In the genomic region with DNA sequence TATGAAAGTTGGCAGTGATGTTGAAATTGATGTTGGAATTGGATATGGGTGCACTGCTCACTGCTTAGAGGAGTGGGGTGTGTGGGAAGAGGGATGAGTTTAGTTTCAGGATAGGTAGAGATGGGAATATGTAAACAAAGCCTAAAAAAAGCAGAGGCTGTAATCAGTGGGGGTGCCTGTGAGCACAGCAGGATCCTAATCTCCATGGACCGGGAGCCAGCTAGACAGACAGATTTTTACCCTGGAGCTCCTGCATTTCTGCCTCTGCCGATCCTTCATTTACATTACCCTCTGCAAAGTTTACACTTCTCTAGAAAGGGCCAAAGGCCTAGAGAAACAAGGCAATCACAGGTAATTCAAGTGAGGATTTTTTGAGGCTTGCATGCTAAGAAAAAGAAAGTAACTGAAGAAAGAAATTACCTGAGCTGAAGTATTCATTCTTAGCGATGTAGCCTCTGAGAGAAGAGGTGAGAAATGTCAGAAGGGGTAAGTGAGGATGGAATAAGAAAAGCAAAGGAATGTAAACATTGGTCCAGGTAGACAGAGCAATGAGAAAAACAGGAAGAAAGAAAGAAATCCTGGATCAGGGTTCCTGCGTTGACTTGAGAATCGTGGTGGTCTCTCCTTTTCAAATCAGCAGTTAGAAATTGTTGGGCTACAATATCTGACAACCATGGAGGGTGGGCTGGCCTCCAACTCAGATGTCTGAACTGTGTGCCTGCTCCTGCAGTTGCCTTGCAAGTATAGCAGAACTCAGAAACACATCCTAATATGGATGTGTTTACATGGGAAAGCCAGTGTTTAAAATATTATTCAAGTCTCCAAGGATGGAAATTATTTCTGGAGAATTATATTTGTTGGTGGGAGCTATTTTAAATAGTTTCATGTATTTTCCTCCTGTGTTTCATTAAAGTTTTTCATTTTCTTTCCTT, we compare ENCODE assay signal across 13 cellular contexts.
DNase-seq lines count a peak whose midpoint lies in the region; ATAC-seq and TF ChIP-seq lines count a peak whose summit lies in the region.
"Had no signal": no experiment of that assay in that cellular context is flagged by ENCODE, and none has a peak within 500 bp of the region (broad histone marks: within the 10 kb centered on the region; RNA-seq: fewer than 3 reads in every experiment).

No MANE protein-coding gene starts in this region.

- DNase-seq in activated CD8-positive, alpha-beta T cell treated with anti-CD3 and anti-CD28 coated beads, Interleukin-2, amount 10 ng/mL, durations not matched to agents 7 days and 5 days: no peak
- no peak for DNase-seq in activated CD8-positive, alpha-beta T cell treated with anti-CD3 and anti-CD28 coated beads for 36 hours
- DNase-seq in mesenchymal stem cell (no peak), thyroid gland (no peak), NCI-H446 treated with DMSO at 0.1 percent for 48 hours (lab: John Stamatoyannopoulos, UW) (no peak), SW 1271 (lab: John Stamatoyannopoulos, UW) (no peak), foreskin fibroblast (no peak)
- DNase-seq: activated CD4-positive, CD25-positive, alpha-beta regulatory T cell; cortex of kidney; EL; NCI-H1436 treated with DMSO at 0.1 percent for 48 hours; RPMI8226 had no signal

- H2BK5ac ChIP-seq in mesenchymal stem cell (ENCODE audit: low read depth, low read length, poor library complexity, severe bottlenecking): no peak overlapping the region

- H2BK15ac ChIP-seq in mesenchymal stem cell (ENCODE audit: low read depth, poor library complexity, severe bottlenecking): no peak overlapping the region

- H3K9me3 ChIP-seq in mesenchymal stem cell (ENCODE audit: control insufficient read depth, low read length): no peaks in the 10 kb centered on the region
- no peaks in the 10 kb centered on the region for H3K9me3 ChIP-seq in thyroid gland

- peaks cover 32 to 54% of the 10 kb centered on the region in 2 experiments for H3K36me3 ChIP-seq in mesenchymal stem cell (ENCODE audit: control insufficient read depth in 1 of 2, insufficient read depth in 2 of 2, low read depth in 1 of 2, low read length in 2 of 2)
- no peaks in the 10 kb centered on the region for H3K36me3 ChIP-seq in thyroid gland

- no peak overlapping the region for H3K23ac ChIP-seq in mesenchymal stem cell (ENCODE audit: low read length in 2 of 2)

- H3K4me2 ChIP-seq in mesenchymal stem cell (ENCODE audit: low read length, poor library complexity, severe bottlenecking): no peak overlapping the region

- H3K27ac ChIP-seq in angular gyrus (ENCODE audit: low read depth, low read length): peak overlapping the region; percentile 33
- no peak overlapping the region for H3K27ac ChIP-seq in mesenchymal stem cell (ENCODE audit: low read length, poor library complexity, severe bottlenecking)
- peak overlapping the region in 2 of 3 donors; percentile 48 to 49 for H3K27ac ChIP-seq in thyroid gland

- H3K4ac ChIP-seq in mesenchymal stem cell (ENCODE audit: low read depth in 1 of 2, low read length in 2 of 2): no peak overlapping the region

- peaks cover 3% of the 10 kb centered on the region for H3K79me1 ChIP-seq in mesenchymal stem cell (replicated peaks; ENCODE audit: low read length, poor library complexity, severe bottlenecking)

- H2AK5ac ChIP-seq in mesenchymal stem cell (ENCODE audit: low read length, severe bottlenecking): no peak overlapping the region

- no peak overlapping the region for H3K4me3 Mint-ChIP-seq in activated CD8-positive, alpha-beta T cell treated with anti-CD3 and anti-CD28 coated beads, Interleukin-2, amount 10 ng/mL, durations not matched to agents 7 days and 5 days
- H3K4me3 Mint-ChIP-seq in activated CD8-positive, alpha-beta T cell treated with anti-CD3 and anti-CD28 coated beads for 36 hours: no peak overlapping the region

- 47% methylated on average over 4 of the region's 5 CpGs for WGBS in mesenchymal stem cell
- WGBS in thyroid gland, 2 donors: 78 to 79% methylated on average over 5 of the region's 5 CpGs

- TF ChIP-seq CTCF in activated CD8-positive, alpha-beta T cell treated with anti-CD3 and anti-CD28 coated beads for 36 hours (IDR thresholded peaks at IDR 0.05): no peak
- TF ChIP-seq CTCF in thyroid gland (IDR thresholded peaks at IDR 0.05) (no peak), foreskin fibroblast (IDR thresholded peaks at IDR 0.05; ENCODE audit: low read depth, low read length) (no peak)

- H3K9me3 Mint-ChIP-seq in activated CD8-positive, alpha-beta T cell treated with anti-CD3 and anti-CD28 coated beads, Interleukin-2, amount 10 ng/mL, durations not matched to agents 7 days and 5 days (ENCODE audit: insufficient read depth): no peaks in the 10 kb centered on the region
- H3K9me3 Mint-ChIP-seq in activated CD8-positive, alpha-beta T cell treated with anti-CD3 and anti-CD28 coated beads for 36 hours: no peaks in the 10 kb centered on the region

- no peak overlapping the region for H3K18ac ChIP-seq in mesenchymal stem cell (ENCODE audit: low read depth in 1 of 2, low read length in 2 of 2)

- peak overlapping the region; percentile 2 for H3K27ac Mint-ChIP-seq in activated CD8-positive, alpha-beta T cell treated with anti-CD3 and anti-CD28 coated beads, Interleukin-2, amount 10 ng/mL, durations not matched to agents 7 days and 5 days
- no peak overlapping the region for H3K27ac Mint-ChIP-seq in activated CD8-positive, alpha-beta T cell treated with anti-CD3 and anti-CD28 coated beads for 36 hours

- no peak overlapping the region for H3K14ac ChIP-seq in mesenchymal stem cell (ENCODE audit: low read length in 2 of 2)

- no peak overlapping the region for H4K8ac ChIP-seq in mesenchymal stem cell (ENCODE audit: low read length)

- peaks cover 23% of the 10 kb centered on the region for H3K4me1 Mint-ChIP-seq in activated CD8-positive, alpha-beta T cell treated with anti-CD3 and anti-CD28 coated beads, Interleukin-2, amount 10 ng/mL, durations not matched to agents 7 days and 5 days (ENCODE audit: low read depth)
- H3K4me1 Mint-ChIP-seq in activated CD8-positive, alpha-beta T cell treated with anti-CD3 and anti-CD28 coated beads for 36 hours (ENCODE audit: low read depth): peaks cover 16% of the 10 kb centered on the region

- H3K27me3 Mint-ChIP-seq in activated CD8-positive, alpha-beta T cell treated with anti-CD3 and anti-CD28 coated beads, Interleukin-2, amount 10 ng/mL, durations not matched to agents 7 days and 5 days (ENCODE audit: low read depth): no peaks in the 10 kb centered on the region
- no peaks in the 10 kb centered on the region for H3K27me3 Mint-ChIP-seq in activated CD8-positive, alpha-beta T cell treated with anti-CD3 and anti-CD28 coated beads for 36 hours

- TF ChIP-seq POLR2A in thyroid gland (IDR thresholded peaks at IDR 0.05): no peak

- H4K91ac ChIP-seq in mesenchymal stem cell (ENCODE audit: low read length): no peak overlapping the region

- H3K4me1 ChIP-seq in mesenchymal stem cell (ENCODE audit: control insufficient read depth, insufficient read depth, low read depth, low read length): no peaks in the 10 kb centered on the region
- H3K4me1 ChIP-seq in thyroid gland: peaks cover 10 to 26% of the 10 kb centered on the region in 2 donors

- CTCF ChIA-PET in activated CD8-positive, alpha-beta T cell treated with anti-CD3 and anti-CD28 coated beads, Interleukin-2, amount 10 ng/mL, durations not matched to agents 7 days and 5 days (lab: Charles Lee): interaction anchor here (1.2 kb wide), 1 partner anchor 38 kb away, joined by 3 read pairs; no protein-coding TSS in a partner anchor
- CTCF ChIA-PET in activated CD8-positive, alpha-beta T cell treated with anti-CD3 and anti-CD28 coated beads for 36 hours (lab: Charles Lee): interaction anchor here (1.0 to 1.1 kb wide), 2 partner anchors 11 to 29 kb away, joined by 3 read pairs; no protein-coding TSS in a partner anchor

- H2AFZ ChIP-seq in mesenchymal stem cell (ENCODE audit: low read depth, low read length): no peak overlapping the region

- intact Hi-C loops in activated CD8-positive, alpha-beta T cell treated with anti-CD3 and anti-CD28 coated beads for 36 hours (cut with micrococcal nuclease): loop anchor here (10.0 kb wide), 1 partner anchor 125 kb away; no protein-coding TSS in a partner anchor
- intact Hi-C loops in thyroid gland (cut with DNase I): loop anchor here (10.0 kb wide), 1 partner anchor 75 kb away; no protein-coding TSS in a partner anchor

- peaks cover 52% of the 10 kb centered on the region for H3K36me3 Mint-ChIP-seq in activated CD8-positive, alpha-beta T cell treated with anti-CD3 and anti-CD28 coated beads, Interleukin-2, amount 10 ng/mL, durations not matched to agents 7 days and 5 days (ENCODE audit: low read depth)
- peaks cover 14% of the 10 kb centered on the region for H3K36me3 Mint-ChIP-seq in activated CD8-positive, alpha-beta T cell treated with anti-CD3 and anti-CD28 coated beads for 36 hours (ENCODE audit: low read depth)

- ATAC-seq in activated CD8-positive, alpha-beta T cell treated with anti-CD3 and anti-CD28 coated beads, Interleukin-2, amount 10 ng/mL, durations not matched to agents 7 days and 5 days: no peak
- ATAC-seq in activated CD8-positive, alpha-beta T cell treated with anti-CD3 and anti-CD28 coated beads for 36 hours: no peak

- H3K4me3 ChIP-seq in mesenchymal stem cell (ENCODE audit: insufficient read depth in 1 of 2, low read depth in 1 of 2, low read length in 2 of 2): no peak overlapping the region
- no peak overlapping the region for H3K4me3 ChIP-seq in thyroid gland (replicated peaks in 1 of 3)
- H3K4me3 ChIP-seq in foreskin fibroblast (ENCODE audit: low read depth in 1 of 2, low read length in 2 of 2): no peak overlapping the region

- H2BK12ac ChIP-seq in mesenchymal stem cell (ENCODE audit: low read length in 2 of 2): no peak overlapping the region

- no peak overlapping the region for H2BK120ac ChIP-seq in mesenchymal stem cell (ENCODE audit: low read depth, low read length)

- POLR2A ChIA-PET in activated CD8-positive, alpha-beta T cell treated with anti-CD3 and anti-CD28 coated beads, Interleukin-2, amount 10 ng/mL, durations not matched to agents 7 days and 5 days (lab: Charles Lee): interaction anchor here (0.7 to 1.9 kb wide), 2 partner anchors 11 to 42 kb away, joined by 4 to 6 read pairs; no protein-coding TSS in a partner anchor
- POLR2A ChIA-PET in activated CD8-positive, alpha-beta T cell treated with anti-CD3 and anti-CD28 coated beads for 36 hours (lab: Charles Lee): no interaction called here

- peak overlapping the region; percentile 56 for H3K9ac ChIP-seq in mesenchymal stem cell (ENCODE audit: low read length)

- no peaks in the 10 kb centered on the region for H3K27me3 ChIP-seq in mesenchymal stem cell (ENCODE audit: control insufficient read depth in 1 of 2, insufficient read depth in 1 of 2, low read length in 2 of 2)
- H3K27me3 ChIP-seq in thyroid gland: no peaks in the 10 kb centered on the region
